In the genomic region with DNA sequence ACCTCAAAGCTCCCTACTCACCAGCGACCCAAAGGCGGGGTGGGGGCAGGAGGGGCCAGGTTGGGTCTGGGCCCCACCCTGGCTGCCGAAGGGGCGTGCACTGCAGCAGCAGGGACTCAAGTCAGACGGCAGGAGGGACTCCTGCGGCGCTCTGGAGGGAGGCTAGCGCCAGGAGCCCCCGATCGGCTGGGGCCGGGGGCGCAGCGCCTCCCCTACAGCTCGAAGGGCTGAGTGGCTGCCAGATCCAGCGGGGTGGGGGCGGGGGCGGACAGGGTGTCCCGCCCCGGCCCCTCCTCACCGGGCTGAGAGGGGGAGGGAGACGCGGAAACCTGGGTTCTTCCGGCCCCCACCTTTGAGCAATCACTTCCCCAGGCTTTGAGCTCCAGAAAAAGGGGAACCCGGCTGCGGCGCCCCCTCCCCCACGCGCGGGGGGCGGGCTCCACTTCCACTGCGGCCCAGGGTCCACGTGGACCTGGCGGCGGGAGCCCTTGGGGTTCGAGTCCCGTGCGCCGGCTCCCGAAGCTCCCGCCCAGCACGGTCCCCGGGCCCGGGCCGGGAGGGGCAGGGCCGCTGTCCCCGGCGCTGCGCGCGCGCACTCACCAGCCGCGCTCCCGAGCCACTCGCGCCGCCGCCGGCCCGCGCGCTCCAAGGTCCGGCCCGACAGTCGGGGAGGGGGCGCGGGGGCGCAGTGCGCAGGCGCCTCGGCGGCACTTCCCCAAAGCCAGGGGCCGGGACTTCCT, we compare ENCODE assay signal across 1 cellular context.
TF ChIP-seq lines count a peak whose summit lies in the region.

A gene with protein sequence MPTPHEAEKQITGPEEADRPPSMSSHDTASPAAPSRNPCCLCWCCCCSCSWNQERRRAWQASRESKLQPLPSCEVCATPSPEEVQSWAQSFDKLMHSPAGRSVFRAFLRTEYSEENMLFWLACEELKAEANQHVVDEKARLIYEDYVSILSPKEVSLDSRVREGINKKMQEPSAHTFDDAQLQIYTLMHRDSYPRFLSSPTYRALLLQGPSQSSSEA (minus strand): TSS at position 246 of the 740 bp plus-strand sequence. CDS start 2,632 bp downstream, outside the sequence.

TF ChIP-seq in H1, 55 proteins besides CTCF, POLR2A, EP300 and RAD21 (continued from another document):
- no peak for TF ChIP-seq CREB1 (IDR thresholded peaks at IDR 0.05)
- no peak for TF ChIP-seq RNF2 (IDR thresholded peaks at IDR 0.05; ENCODE audit: borderline replicate concordance, low read depth, low read length, missing control alignments, poor library complexity, severe bottlenecking)
- TF ChIP-seq ASH2L (IDR thresholded peaks at IDR 0.05; ENCODE audit: low read length), result peak; percentile 36
- no peak for TF ChIP-seq SIRT6 (IDR thresholded peaks at IDR 0.05; ENCODE audit: low read length)
- no peak for TF ChIP-seq EGR1 (IDR thresholded peaks at IDR 0.05; ENCODE audit: borderline replicate concordance, low read depth, low read length)
- no peak for TF ChIP-seq HDAC6 (IDR thresholded peaks at IDR 0.05; ENCODE audit: low read depth, low read length)
- TF ChIP-seq SIN3A (conservative IDR thresholded peaks at IDR 0.05 in 1 of 2, IDR thresholded peaks at IDR 0.05 in 1 of 2; ENCODE audit: low read depth in 1 of 2, low read length in 2 of 2), result 0 out of 4 replicates have a peak, but pooled peaks of 1 of the 2 experiments have one; percentile 3
- TF ChIP-seq TBP (IDR thresholded peaks at IDR 0.05; ENCODE audit: low read depth, low read length), result no peak
- TF ChIP-seq CBX8 (IDR thresholded peaks at IDR 0.05; ENCODE audit: borderline replicate concordance, low read depth, low read length), result no peak
- peak in 1 of 2 experiments; percentile 71; a peak in 1 of 4 replicates for TF ChIP-seq HDAC2 (IDR thresholded peaks at IDR 0.05; ENCODE audit: borderline replicate concordance in 1 of 2, low read depth in 2 of 2, low read length in 2 of 2)
- TF ChIP-seq, protein P1, sequence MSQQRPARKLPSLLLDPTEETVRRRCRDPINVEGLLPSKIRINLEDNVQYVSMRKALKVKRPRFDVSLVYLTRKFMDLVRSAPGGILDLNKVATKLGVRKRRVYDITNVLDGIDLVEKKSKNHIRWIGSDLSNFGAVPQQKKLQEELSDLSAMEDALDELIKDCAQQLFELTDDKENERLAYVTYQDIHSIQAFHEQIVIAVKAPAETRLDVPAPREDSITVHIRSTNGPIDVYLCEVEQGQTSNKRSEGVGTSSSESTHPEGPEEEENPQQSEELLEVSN (IDR thresholded peaks at IDR 0.05), result no peak
- no peak for TF ChIP-seq CTBP2 (IDR thresholded peaks at IDR 0.05; ENCODE audit: borderline replicate concordance, insufficient read depth, insufficient read length, low read length)
- TF ChIP-seq, protein P2, sequence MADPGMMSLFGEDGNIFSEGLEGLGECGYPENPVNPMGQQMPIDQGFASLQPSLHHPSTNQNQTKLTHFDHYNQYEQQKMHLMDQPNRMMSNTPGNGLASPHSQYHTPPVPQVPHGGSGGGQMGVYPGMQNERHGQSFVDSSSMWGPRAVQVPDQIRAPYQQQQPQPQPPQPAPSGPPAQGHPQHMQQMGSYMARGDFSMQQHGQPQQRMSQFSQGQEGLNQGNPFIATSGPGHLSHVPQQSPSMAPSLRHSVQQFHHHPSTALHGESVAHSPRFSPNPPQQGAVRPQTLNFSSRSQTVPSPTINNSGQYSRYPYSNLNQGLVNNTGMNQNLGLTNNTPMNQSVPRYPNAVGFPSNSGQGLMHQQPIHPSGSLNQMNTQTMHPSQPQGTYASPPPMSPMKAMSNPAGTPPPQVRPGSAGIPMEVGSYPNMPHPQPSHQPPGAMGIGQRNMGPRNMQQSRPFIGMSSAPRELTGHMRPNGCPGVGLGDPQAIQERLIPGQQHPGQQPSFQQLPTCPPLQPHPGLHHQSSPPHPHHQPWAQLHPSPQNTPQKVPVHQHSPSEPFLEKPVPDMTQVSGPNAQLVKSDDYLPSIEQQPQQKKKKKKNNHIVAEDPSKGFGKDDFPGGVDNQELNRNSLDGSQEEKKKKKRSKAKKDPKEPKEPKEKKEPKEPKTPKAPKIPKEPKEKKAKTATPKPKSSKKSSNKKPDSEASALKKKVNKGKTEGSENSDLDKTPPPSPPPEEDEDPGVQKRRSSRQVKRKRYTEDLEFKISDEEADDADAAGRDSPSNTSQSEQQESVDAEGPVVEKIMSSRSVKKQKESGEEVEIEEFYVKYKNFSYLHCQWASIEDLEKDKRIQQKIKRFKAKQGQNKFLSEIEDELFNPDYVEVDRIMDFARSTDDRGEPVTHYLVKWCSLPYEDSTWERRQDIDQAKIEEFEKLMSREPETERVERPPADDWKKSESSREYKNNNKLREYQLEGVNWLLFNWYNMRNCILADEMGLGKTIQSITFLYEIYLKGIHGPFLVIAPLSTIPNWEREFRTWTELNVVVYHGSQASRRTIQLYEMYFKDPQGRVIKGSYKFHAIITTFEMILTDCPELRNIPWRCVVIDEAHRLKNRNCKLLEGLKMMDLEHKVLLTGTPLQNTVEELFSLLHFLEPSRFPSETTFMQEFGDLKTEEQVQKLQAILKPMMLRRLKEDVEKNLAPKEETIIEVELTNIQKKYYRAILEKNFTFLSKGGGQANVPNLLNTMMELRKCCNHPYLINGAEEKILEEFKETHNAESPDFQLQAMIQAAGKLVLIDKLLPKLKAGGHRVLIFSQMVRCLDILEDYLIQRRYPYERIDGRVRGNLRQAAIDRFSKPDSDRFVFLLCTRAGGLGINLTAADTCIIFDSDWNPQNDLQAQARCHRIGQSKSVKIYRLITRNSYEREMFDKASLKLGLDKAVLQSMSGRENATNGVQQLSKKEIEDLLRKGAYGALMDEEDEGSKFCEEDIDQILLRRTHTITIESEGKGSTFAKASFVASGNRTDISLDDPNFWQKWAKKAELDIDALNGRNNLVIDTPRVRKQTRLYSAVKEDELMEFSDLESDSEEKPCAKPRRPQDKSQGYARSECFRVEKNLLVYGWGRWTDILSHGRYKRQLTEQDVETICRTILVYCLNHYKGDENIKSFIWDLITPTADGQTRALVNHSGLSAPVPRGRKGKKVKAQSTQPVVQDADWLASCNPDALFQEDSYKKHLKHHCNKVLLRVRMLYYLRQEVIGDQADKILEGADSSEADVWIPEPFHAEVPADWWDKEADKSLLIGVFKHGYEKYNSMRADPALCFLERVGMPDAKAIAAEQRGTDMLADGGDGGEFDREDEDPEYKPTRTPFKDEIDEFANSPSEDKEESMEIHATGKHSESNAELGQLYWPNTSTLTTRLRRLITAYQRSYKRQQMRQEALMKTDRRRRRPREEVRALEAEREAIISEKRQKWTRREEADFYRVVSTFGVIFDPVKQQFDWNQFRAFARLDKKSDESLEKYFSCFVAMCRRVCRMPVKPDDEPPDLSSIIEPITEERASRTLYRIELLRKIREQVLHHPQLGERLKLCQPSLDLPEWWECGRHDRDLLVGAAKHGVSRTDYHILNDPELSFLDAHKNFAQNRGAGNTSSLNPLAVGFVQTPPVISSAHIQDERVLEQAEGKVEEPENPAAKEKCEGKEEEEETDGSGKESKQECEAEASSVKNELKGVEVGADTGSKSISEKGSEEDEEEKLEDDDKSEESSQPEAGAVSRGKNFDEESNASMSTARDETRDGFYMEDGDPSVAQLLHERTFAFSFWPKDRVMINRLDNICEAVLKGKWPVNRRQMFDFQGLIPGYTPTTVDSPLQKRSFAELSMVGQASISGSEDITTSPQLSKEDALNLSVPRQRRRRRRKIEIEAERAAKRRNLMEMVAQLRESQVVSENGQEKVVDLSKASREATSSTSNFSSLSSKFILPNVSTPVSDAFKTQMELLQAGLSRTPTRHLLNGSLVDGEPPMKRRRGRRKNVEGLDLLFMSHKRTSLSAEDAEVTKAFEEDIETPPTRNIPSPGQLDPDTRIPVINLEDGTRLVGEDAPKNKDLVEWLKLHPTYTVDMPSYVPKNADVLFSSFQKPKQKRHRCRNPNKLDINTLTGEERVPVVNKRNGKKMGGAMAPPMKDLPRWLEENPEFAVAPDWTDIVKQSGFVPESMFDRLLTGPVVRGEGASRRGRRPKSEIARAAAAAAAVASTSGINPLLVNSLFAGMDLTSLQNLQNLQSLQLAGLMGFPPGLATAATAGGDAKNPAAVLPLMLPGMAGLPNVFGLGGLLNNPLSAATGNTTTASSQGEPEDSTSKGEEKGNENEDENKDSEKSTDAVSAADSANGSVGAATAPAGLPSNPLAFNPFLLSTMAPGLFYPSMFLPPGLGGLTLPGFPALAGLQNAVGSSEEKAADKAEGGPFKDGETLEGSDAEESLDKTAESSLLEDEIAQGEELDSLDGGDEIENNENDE (IDR thresholded peaks at IDR 0.05; ENCODE audit: insufficient replicate concordance, low read length), result no peak
- no peak for TF ChIP-seq GTF2F1 (IDR thresholded peaks at IDR 0.05; ENCODE audit: borderline replicate concordance, low read depth, low read length)
- peak; percentile 37; the same call in 1 of the 2 replicates for TF ChIP-seq MAX (IDR thresholded peaks at IDR 0.05)
- TF ChIP-seq POU5F1 (IDR thresholded peaks at IDR 0.05; ENCODE audit: low read depth, low read length), result no peak
- TF ChIP-seq BACH1 (IDR thresholded peaks at IDR 0.05; ENCODE audit: low read length), result peak; percentile 23; the same call in 1 of the 2 replicates
- no peak for TF ChIP-seq NANOG (IDR thresholded peaks at IDR 0.05; ENCODE audit: insufficient read depth, low read depth, low read length, poor library complexity, severe bottlenecking)
- peak; percentile 81 for TF ChIP-seq KDM4A (IDR thresholded peaks at IDR 0.05; ENCODE audit: low read depth, low read length, severe bottlenecking)
- TF ChIP-seq, protein P3, sequence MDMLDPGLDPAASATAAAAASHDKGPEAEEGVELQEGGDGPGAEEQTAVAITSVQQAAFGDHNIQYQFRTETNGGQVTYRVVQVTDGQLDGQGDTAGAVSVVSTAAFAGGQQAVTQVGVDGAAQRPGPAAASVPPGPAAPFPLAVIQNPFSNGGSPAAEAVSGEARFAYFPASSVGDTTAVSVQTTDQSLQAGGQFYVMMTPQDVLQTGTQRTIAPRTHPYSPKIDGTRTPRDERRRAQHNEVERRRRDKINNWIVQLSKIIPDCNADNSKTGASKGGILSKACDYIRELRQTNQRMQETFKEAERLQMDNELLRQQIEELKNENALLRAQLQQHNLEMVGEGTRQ (IDR thresholded peaks at IDR 0.05; ENCODE audit: low read length), result no peak
- no peak for TF ChIP-seq SUZ12 (IDR thresholded peaks at IDR 0.05; ENCODE audit: low read length)
- TF ChIP-seq CHD1 (IDR thresholded peaks at IDR 0.05; ENCODE audit: low read depth, low read length), result no peak
- TF ChIP-seq RFX5 (IDR thresholded peaks at IDR 0.05; ENCODE audit: borderline replicate concordance, low read depth, low read length), result no peak
- no peak for TF ChIP-seq JUN (IDR thresholded peaks at IDR 0.05; ENCODE audit: low read depth, low read length)
- no peak for TF ChIP-seq ATF2 (IDR thresholded peaks at IDR 0.05; ENCODE audit: low read length)
- no peak for TF ChIP-seq SIX5 (IDR thresholded peaks at IDR 0.05; ENCODE audit: low read depth, low read length)
- no peak for TF ChIP-seq TEAD4 (IDR thresholded peaks at IDR 0.05; ENCODE audit: low read depth, low read length)
- TF ChIP-seq CHD2 (IDR thresholded peaks at IDR 0.05; ENCODE audit: low read length), result no peak
- TF ChIP-seq BRCA1 (IDR thresholded peaks at IDR 0.05; ENCODE audit: low read depth, low read length), result no peak
